1 cellular context compared by ENCODE assay signal in the genomic region with DNA sequence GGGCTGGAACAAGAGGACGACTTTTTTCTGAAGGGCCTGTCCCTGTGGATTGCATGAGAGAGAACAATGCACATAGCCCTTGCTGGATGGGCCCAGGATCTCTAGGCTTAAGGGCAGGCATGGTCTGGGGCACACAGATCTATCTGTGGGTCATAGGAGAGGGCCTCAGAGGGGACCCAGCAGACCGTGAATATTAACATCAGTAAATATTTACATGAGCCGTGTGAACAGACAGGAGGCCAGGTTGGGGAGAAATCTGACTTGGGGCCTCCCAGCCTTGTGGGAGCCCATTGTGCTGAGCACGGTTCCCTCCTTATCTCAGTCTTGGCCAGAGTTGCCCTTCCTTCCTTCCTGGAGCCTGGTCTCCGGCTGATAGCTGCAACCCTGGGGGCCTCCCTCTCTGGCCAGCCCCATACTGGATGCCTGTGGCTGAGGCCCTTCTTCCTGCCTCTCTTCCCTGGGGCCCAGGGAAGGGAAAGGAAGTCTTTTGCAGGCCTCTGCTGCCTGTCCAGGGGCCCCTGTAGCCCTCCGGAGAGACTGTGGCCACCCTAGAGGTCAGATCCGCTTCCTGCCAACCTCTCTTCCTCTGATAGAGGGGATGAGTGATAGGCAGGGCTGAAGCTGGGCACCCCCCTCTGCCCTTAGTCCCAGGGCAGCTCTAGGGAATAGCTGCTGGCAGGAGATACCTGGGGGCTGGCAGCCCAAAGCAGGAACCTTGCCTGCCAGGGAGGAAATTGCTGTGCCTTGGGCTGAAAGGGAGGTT.
TF ChIP-seq lines count a peak whose summit lies in the region.

No MANE protein-coding gene starts in this region.

TF ChIP-seq in K562, 482 proteins besides CTCF, POLR2A, EP300 and RAD21 (continued from another document):
- no peak for TF ChIP-seq ZNF224 (CRISPR knock-in tag; IDR thresholded peaks at IDR 0.05)
- TF ChIP-seq TCF7L2 (IDR thresholded peaks at IDR 0.05; ENCODE audit: low read depth, low read length) = no peak
- no peak for TF ChIP-seq ZNF23 (CRISPR knock-in tag; IDR thresholded peaks at IDR 0.05)
- TF ChIP-seq, protein P1, sequence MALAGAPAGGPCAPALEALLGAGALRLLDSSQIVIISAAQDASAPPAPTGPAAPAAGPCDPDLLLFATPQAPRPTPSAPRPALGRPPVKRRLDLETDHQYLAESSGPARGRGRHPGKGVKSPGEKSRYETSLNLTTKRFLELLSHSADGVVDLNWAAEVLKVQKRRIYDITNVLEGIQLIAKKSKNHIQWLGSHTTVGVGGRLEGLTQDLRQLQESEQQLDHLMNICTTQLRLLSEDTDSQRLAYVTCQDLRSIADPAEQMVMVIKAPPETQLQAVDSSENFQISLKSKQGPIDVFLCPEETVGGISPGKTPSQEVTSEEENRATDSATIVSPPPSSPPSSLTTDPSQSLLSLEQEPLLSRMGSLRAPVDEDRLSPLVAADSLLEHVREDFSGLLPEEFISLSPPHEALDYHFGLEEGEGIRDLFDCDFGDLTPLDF (CRISPR knock-in tag; IDR thresholded peaks at IDR 0.05) = no peak
- TF ChIP-seq HNRNPLL (IDR thresholded peaks at IDR 0.05; ENCODE audit: low read depth, low read length, poor library complexity, severe bottlenecking) = no peak
- peak; percentile 34; the same call in 1 of the 2 replicates for TF ChIP-seq JUND (IDR thresholded peaks at IDR 0.05; ENCODE audit: borderline replicate concordance, low read depth, low read length)
- TF ChIP-seq JUND (tag; IDR thresholded peaks at IDR 0.05; ENCODE audit: borderline replicate concordance, low read depth, low read length) = no peak; the same call in 2 of the 3 replicates
- TF ChIP-seq POLR2AphosphoS5 (IDR thresholded peaks at IDR 0.05; ENCODE audit: control insufficient read depth, insufficient read depth, low read depth, low read length) = peak; percentile 67
- TF ChIP-seq, protein P2, sequence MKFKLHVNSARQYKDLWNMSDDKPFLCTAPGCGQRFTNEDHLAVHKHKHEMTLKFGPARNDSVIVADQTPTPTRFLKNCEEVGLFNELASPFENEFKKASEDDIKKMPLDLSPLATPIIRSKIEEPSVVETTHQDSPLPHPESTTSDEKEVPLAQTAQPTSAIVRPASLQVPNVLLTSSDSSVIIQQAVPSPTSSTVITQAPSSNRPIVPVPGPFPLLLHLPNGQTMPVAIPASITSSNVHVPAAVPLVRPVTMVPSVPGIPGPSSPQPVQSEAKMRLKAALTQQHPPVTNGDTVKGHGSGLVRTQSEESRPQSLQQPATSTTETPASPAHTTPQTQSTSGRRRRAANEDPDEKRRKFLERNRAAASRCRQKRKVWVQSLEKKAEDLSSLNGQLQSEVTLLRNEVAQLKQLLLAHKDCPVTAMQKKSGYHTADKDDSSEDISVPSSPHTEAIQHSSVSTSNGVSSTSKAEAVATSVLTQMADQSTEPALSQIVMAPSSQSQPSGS (CRISPR knock-in tag; IDR thresholded peaks at IDR 0.05) = no peak
- TF ChIP-seq, protein P3, sequence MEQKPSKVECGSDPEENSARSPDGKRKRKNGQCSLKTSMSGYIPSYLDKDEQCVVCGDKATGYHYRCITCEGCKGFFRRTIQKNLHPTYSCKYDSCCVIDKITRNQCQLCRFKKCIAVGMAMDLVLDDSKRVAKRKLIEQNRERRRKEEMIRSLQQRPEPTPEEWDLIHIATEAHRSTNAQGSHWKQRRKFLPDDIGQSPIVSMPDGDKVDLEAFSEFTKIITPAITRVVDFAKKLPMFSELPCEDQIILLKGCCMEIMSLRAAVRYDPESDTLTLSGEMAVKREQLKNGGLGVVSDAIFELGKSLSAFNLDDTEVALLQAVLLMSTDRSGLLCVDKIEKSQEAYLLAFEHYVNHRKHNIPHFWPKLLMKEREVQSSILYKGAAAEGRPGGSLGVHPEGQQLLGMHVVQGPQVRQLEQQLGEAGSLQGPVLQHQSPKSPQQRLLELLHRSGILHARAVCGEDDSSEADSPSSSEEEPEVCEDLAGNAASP (IDR thresholded peaks at IDR 0.05) = no peak
- no peak for TF ChIP-seq SNIP1 (IDR thresholded peaks at IDR 0.05; ENCODE audit: low read depth)
- TF ChIP-seq, protein P4, sequence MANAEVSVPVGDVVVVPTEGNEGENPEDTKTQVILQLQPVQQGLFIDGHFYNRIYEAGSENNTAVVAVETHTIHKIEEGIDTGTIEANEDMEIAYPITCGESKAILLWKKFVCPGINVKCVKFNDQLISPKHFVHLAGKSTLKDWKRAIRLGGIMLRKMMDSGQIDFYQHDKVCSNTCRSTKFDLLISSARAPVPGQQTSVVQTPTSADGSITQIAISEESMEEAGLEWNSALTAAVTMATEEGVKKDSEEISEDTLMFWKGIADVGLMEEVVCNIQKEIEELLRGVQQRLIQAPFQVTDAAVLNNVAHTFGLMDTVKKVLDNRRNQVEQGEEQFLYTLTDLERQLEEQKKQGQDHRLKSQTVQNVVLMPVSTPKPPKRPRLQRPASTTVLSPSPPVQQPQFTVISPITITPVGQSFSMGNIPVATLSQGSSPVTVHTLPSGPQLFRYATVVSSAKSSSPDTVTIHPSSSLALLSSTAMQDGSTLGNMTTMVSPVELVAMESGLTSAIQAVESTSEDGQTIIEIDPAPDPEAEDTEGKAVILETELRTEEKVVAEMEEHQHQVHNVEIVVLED (CRISPR knock-in tag; IDR thresholded peaks at IDR 0.05) = no peak
- TF ChIP-seq SNRNP70 (optimal IDR thresholded peaks at IDR 0.05; ENCODE audit: low read depth, low read length) = no peak
- no peak for TF ChIP-seq ZNF77 (CRISPR knock-in tag; IDR thresholded peaks at IDR 0.05)
- TF ChIP-seq, protein P5, sequence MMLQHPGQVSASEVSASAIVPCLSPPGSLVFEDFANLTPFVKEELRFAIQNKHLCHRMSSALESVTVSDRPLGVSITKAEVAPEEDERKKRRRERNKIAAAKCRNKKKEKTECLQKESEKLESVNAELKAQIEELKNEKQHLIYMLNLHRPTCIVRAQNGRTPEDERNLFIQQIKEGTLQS (IDR thresholded peaks at IDR 0.05) = no peak
- TF ChIP-seq, protein P5 (CRISPR knock-in tag; conservative IDR thresholded peaks at IDR 0.05) = no peak
- TF ChIP-seq TSC22D4 (tag; IDR thresholded peaks at IDR 0.05) = no peak
- no peak for TF ChIP-seq ZNF79 (CRISPR knock-in tag; IDR thresholded peaks at IDR 0.05; ENCODE audit: low read depth)
- peak; percentile 51 for TF ChIP-seq CCNT2 (IDR thresholded peaks at IDR 0.05; ENCODE audit: borderline replicate concordance, extremely low read depth, insufficient read length, low read depth, low read length)
- no peak for TF ChIP-seq ZSCAN32 (CRISPR knock-in tag; IDR thresholded peaks at IDR 0.05)
- TF ChIP-seq, protein P6, sequence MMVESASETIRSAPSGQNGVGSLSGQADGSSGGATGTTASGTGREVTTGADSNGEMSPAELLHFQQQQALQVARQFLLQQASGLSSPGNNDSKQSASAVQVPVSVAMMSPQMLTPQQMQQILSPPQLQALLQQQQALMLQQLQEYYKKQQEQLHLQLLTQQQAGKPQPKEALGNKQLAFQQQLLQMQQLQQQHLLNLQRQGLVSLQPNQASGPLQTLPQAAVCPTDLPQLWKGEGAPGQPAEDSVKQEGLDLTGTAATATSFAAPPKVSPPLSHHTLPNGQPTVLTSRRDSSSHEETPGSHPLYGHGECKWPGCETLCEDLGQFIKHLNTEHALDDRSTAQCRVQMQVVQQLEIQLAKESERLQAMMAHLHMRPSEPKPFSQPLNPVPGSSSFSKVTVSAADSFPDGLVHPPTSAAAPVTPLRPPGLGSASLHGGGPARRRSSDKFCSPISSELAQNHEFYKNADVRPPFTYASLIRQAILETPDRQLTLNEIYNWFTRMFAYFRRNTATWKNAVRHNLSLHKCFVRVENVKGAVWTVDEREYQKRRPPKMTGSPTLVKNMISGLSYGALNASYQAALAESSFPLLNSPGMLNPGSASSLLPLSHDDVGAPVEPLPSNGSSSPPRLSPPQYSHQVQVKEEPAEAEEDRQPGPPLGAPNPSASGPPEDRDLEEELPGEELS (CRISPR knock-in tag; IDR thresholded peaks at IDR 0.05; ENCODE audit: borderline replicate concordance) = no peak
- TF ChIP-seq, protein P7, sequence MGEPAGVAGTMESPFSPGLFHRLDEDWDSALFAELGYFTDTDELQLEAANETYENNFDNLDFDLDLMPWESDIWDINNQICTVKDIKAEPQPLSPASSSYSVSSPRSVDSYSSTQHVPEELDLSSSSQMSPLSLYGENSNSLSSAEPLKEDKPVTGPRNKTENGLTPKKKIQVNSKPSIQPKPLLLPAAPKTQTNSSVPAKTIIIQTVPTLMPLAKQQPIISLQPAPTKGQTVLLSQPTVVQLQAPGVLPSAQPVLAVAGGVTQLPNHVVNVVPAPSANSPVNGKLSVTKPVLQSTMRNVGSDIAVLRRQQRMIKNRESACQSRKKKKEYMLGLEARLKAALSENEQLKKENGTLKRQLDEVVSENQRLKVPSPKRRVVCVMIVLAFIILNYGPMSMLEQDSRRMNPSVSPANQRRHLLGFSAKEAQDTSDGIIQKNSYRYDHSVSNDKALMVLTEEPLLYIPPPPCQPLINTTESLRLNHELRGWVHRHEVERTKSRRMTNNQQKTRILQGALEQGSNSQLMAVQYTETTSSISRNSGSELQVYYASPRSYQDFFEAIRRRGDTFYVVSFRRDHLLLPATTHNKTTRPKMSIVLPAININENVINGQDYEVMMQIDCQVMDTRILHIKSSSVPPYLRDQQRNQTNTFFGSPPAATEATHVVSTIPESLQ (CRISPR knock-in tag; IDR thresholded peaks at IDR 0.05) = 0 out of 2 replicates have a peak, but pooled peaks have one; percentile 64
- TF ChIP-seq SRSF1 (IDR thresholded peaks at IDR 0.05; ENCODE audit: low read depth, low read length) = no peak
- TF ChIP-seq, protein P8, sequence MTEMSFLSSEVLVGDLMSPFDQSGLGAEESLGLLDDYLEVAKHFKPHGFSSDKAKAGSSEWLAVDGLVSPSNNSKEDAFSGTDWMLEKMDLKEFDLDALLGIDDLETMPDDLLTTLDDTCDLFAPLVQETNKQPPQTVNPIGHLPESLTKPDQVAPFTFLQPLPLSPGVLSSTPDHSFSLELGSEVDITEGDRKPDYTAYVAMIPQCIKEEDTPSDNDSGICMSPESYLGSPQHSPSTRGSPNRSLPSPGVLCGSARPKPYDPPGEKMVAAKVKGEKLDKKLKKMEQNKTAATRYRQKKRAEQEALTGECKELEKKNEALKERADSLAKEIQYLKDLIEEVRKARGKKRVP (CRISPR knock-in tag; IDR thresholded peaks at IDR 0.05) = no peak
- TF ChIP-seq SP2 (IDR thresholded peaks at IDR 0.05; ENCODE audit: extremely low read depth, low read depth, low read length, poor library complexity, severe bottlenecking) = no peak
- no peak for TF ChIP-seq SETDB1 (IDR thresholded peaks at IDR 0.05; ENCODE audit: low read length)
- TF ChIP-seq NR2C2 (CRISPR knock-in tag; IDR thresholded peaks at IDR 0.05) = no peak
- peak; percentile 47; the same call in 1 of the 2 replicates for TF ChIP-seq NR2C2 (tag; IDR thresholded peaks at IDR 0.05)
- TF ChIP-seq ARID1B (IDR thresholded peaks at IDR 0.05) = peak; percentile 91
- TF ChIP-seq E2F3 (CRISPR knock-in tag; IDR thresholded peaks at IDR 0.05) = no peak
- TF ChIP-seq ZC3H8 (IDR thresholded peaks at IDR 0.05) = no peak
- no peak for TF ChIP-seq TCF7 (IDR thresholded peaks at IDR 0.05; ENCODE audit: borderline replicate concordance)
- TF ChIP-seq, protein P9, sequence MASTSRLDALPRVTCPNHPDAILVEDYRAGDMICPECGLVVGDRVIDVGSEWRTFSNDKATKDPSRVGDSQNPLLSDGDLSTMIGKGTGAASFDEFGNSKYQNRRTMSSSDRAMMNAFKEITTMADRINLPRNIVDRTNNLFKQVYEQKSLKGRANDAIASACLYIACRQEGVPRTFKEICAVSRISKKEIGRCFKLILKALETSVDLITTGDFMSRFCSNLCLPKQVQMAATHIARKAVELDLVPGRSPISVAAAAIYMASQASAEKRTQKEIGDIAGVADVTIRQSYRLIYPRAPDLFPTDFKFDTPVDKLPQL (IDR thresholded peaks at IDR 0.05; ENCODE audit: extremely low read depth, insufficient read length) = no peak
- TF ChIP-seq NBN (IDR thresholded peaks at IDR 0.05; ENCODE audit: low read depth) = no peak
- no peak for TF ChIP-seq SMAD1 (IDR thresholded peaks at IDR 0.05; ENCODE audit: low read depth, low read length, partially characterized antibody)
- TF ChIP-seq ZNF445 (CRISPR knock-in tag; IDR thresholded peaks at IDR 0.05; ENCODE audit: low read depth) = no peak
- TF ChIP-seq FOXM1 (IDR thresholded peaks at IDR 0.05; ENCODE audit: low read depth) = peak; percentile 39; the same call in 1 of the 2 replicates
- TF ChIP-seq FOXM1 (CRISPR knock-in tag; IDR thresholded peaks at IDR 0.05; ENCODE audit: low read depth) = no peak
